ENCODE assay signal across 8 cellular contexts in genomic region chr17:49788443-49789277, GRCh38. TPM values are rescaled to one million over a fixed set of nuclear protein-coding genes. Genes with fewer than 3 reads are reported as not detected.
DNase-seq lines count a peak whose midpoint lies in the region; TF ChIP-seq lines count a peak whose summit lies in the region.

Gene KAT7, plus strand, starts transcription at chr17:49788681. Its CDS starts 154 bp downstream, at chr17:49788835.

- H3K9me2 ChIP-seq in MM.1S (replicated peaks; ENCODE audit: insufficient read depth, low read length): no peaks in the 10 kb centered on the region

- H3K27ac Mint-ChIP-seq in nephron: peak within 1 kb of the TSS; percentile 96 to 99 (median 99)
- H3K27ac Mint-ChIP-seq in stimulated activated naive CD8-positive, alpha-beta T cell treated with anti-CD3 and anti-CD28 coated beads, Interleukin-15, Interleukin-2, amounts not matched to agents 100 ng/mL and 50 ng/mL, for 24 hours: peak within 1 kb of the TSS; percentile 97

- in situ Hi-C loops in HAP-1 (cut with MboI; ENCODE audit: low sequenced_read_pairs): no loop called here

- H3K79me2 ChIP-seq in MM.1S (ENCODE audit: low read length): peaks cover 58% of the 10 kb centered on the region

- peak within 1 kb of the TSS; percentile 82 for H2AFZ ChIP-seq in MM.1S (ENCODE audit: low read length)

- peak; percentile 97 to 99 for DNase-seq in HAP-1 (ENCODE audit: low spot score in 2 of 2)
- peak; percentile 99 for DNase-seq in MM.1S
- peak; percentile 98 for DNase-seq in SIG-M5 (lab: John Stamatoyannopoulos, UW)
- DNase-seq in activated gamma-delta T cell (lab: John Stamatoyannopoulos, UW): peak; percentile 93
- DNase-seq in fibroblast of the aortic adventitia (ENCODE audit: low read depth): peak; percentile 100

- no peaks in the 10 kb centered on the region for H3K27me3 Mint-ChIP-seq in nephron (ENCODE audit: low read depth)
- no peaks in the 10 kb centered on the region for H3K27me3 Mint-ChIP-seq in stimulated activated naive CD8-positive, alpha-beta T cell treated with anti-CD3 and anti-CD28 coated beads, Interleukin-15, Interleukin-2, amounts not matched to agents 100 ng/mL and 50 ng/mL, for 24 hours

- H3K4me3 Mint-ChIP-seq in nephron: peak within 1 kb of the TSS; percentile 92 to 98 (median 94)
- peak within 1 kb of the TSS; percentile 93 for H3K4me3 Mint-ChIP-seq in stimulated activated naive CD8-positive, alpha-beta T cell treated with anti-CD3 and anti-CD28 coated beads, Interleukin-15, Interleukin-2, amounts not matched to agents 100 ng/mL and 50 ng/mL, for 24 hours

- H3K9me3 Mint-ChIP-seq in nephron: no peaks in the 10 kb centered on the region
- H3K9me3 Mint-ChIP-seq in stimulated activated naive CD8-positive, alpha-beta T cell treated with anti-CD3 and anti-CD28 coated beads, Interleukin-15, Interleukin-2, amounts not matched to agents 100 ng/mL and 50 ng/mL, for 24 hours: no peaks in the 10 kb centered on the region

- H3K9ac ChIP-seq in ES-I3 (ENCODE audit: low read depth, low read length) (peak within 1 kb of the TSS; percentile 94), MM.1S (ENCODE audit: low read length) (peak within 1 kb of the TSS; percentile 99)

- H3K27ac ChIP-seq in MM.1S (ENCODE audit: low read length): peak within 1 kb of the TSS; percentile 92

- no peaks in the 10 kb centered on the region for H3K9me3 ChIP-seq in ES-I3 (ENCODE audit: control insufficient read depth, insufficient read depth, low read length)
- no peaks in the 10 kb centered on the region for H3K9me3 ChIP-seq in HAP-1
- no peaks in the 10 kb centered on the region for H3K9me3 ChIP-seq in MM.1S (replicated peaks; ENCODE audit: insufficient read depth, low read length)

- TF ChIP-seq CTCF in MM.1S (IDR thresholded peaks at IDR 0.05; ENCODE audit: low read length): no peak
- TF ChIP-seq CTCF in fibroblast of the aortic adventitia (IDR thresholded peaks at IDR 0.05; ENCODE audit: insufficient read depth, low read length): no peak
- no peak for TF ChIP-seq CTCF in nephron (IDR thresholded peaks at IDR 0.05; ENCODE audit: unreplicated experiment in 3 of 3)

- H3F3A ChIP-seq in MM.1S (ENCODE audit: insufficient read depth, low read length): peaks cover 5% of the 10 kb centered on the region

- H3K4me1 Mint-ChIP-seq in nephron: peaks cover 40% of the 10 kb centered on the region
- peaks cover 55% of the 10 kb centered on the region for H3K4me1 Mint-ChIP-seq in stimulated activated naive CD8-positive, alpha-beta T cell treated with anti-CD3 and anti-CD28 coated beads, Interleukin-15, Interleukin-2, amounts not matched to agents 100 ng/mL and 50 ng/mL, for 24 hours (ENCODE audit: low read depth)

- peaks cover 27% of the 10 kb centered on the region; the same call in 1 of the 2 replicates for H3K36me3 ChIP-seq in ES-I3 (ENCODE audit: insufficient read depth, low read length)
- H3K36me3 ChIP-seq in HAP-1 (replicated peaks): peaks cover 22% of the 10 kb centered on the region
- peaks cover 3% of the 10 kb centered on the region; the same call in 1 of the 2 replicates for H3K36me3 ChIP-seq in MM.1S (replicated peaks; ENCODE audit: insufficient read depth, low read length)

- H4K20me1 ChIP-seq in MM.1S (ENCODE audit: insufficient read depth, low read length): peaks cover 19% of the 10 kb centered on the region

- H3K4me3 ChIP-seq in HAP-1 (peak within 1 kb of the TSS; percentile 97), MM.1S (ENCODE audit: low read length) (peak within 1 kb of the TSS; percentile 99), fibroblast of the aortic adventitia (ENCODE audit: low read depth, low read length) (peak within 1 kb of the TSS; percentile 77)

- H3K4me2 ChIP-seq in MM.1S (ENCODE audit: low read depth, low read length): peak within 1 kb of the TSS; percentile 94

- peaks cover 31% of the 10 kb centered on the region for H3K36me3 Mint-ChIP-seq in nephron (ENCODE audit: low read depth)
- peaks cover 42% of the 10 kb centered on the region for H3K36me3 Mint-ChIP-seq in stimulated activated naive CD8-positive, alpha-beta T cell treated with anti-CD3 and anti-CD28 coated beads, Interleukin-15, Interleukin-2, amounts not matched to agents 100 ng/mL and 50 ng/mL, for 24 hours (ENCODE audit: low read depth)

- no peaks in the 10 kb centered on the region for H3K27me3 ChIP-seq in HAP-1 (ENCODE audit: low read depth)
- no peaks in the 10 kb centered on the region for H3K27me3 ChIP-seq in MM.1S (replicated peaks; ENCODE audit: insufficient read depth, low read length)

- H3K4me1 ChIP-seq in ES-I3 (ENCODE audit: insufficient read depth, low read length): peaks cover 8% of the 10 kb centered on the region
- H3K4me1 ChIP-seq in HAP-1: peaks cover 16% of the 10 kb centered on the region
- peaks cover 12% of the 10 kb centered on the region for H3K4me1 ChIP-seq in MM.1S (ENCODE audit: low read length)

RNA-seq across cellular contexts. Expression of gene KAT7, which starts in this region (rescaled TPM):
- 21.5 and 33.5 TPM in 2 replicates for total RNA-seq in fibroblast of the aortic adventitia (ENCODE audit: low replicate concordance)

Comparison
In these comparisons a context has a peak if more than half of its experiments do, and no peak if none do; other contexts are left out.
1. Peak in every context shown above with its lines: DNase-seq, H3K4me3 ChIP-seq and H3K27ac ChIP-seq.